1 cellular context compared by ENCODE assay signal in the genomic region with DNA sequence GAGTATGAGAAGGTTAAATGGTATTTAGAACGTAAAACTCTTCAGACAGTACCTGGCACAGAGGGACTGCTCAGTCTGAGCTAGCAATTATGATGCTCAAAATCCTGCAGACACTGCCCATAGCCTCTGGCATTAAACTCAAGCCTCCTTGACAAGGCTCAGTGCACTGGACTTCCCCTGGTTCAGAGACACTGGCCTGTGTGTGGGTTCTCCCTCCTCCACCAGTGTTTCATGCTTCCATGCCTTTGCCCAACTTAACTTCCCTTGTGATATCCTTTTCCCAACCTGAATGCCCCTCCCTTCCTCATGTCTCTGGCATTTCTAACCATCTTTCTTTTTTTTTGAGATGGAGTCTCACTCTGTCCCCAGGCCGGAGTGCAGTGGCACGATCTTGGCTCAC.
TF ChIP-seq lines count a peak whose summit lies in the region.

No MANE protein-coding gene starts in this region.

TF ChIP-seq in H1, 55 proteins besides CTCF, POLR2A, EP300 and RAD21:
- no peak for TF ChIP-seq GABPA (IDR thresholded peaks at IDR 0.05; ENCODE audit: borderline replicate concordance, insufficient read depth, low read length)
- no peak for TF ChIP-seq CEBPB (IDR thresholded peaks at IDR 0.05; ENCODE audit: low read depth, low read length)
